ENCODE assay signal across 27 cellular contexts in the genomic region with DNA sequence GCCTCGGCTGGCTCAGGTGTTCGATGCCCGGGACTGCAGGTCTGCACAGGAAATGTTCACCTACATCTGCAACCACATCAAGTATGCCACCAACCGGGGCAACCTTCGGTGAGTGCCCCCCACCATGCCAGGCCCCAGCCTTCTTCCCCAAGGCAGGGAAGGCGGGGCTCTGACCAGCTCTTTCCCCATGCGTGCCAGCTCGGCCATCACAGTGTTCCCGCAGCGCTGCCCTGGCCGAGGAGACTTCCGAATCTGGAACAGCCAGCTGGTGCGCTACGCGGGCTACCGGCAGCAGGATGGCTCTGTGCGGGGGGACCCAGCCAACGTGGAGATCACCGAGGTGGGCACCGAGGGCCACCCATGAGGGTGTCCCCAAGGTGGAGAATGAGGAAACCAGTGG. TPM values are rescaled to one million over a fixed set of nuclear protein-coding genes. Genes with fewer than 3 reads are reported as not detected.
DNase-seq lines count a peak whose midpoint lies in the region; TF ChIP-seq lines count a peak whose summit lies in the region.
"Had no signal": no experiment of that assay in that cellular context is flagged by ENCODE, and none has a peak within 500 bp of the region (broad histone marks: within the 10 kb centered on the region; RNA-seq: fewer than 3 reads in every experiment).

No MANE protein-coding gene starts in this region.

- no peak overlapping the region for H3K56ac ChIP-seq in H9 (ENCODE audit: insufficient read length, low read depth, low read length)

- H3K9me3 Mint-ChIP-seq in activated naive CD4-positive, alpha-beta T cell treated with anti-CD3 and anti-CD28 coated beads, Interleukin-2, amount 50 U/mL, for 24 hours: no peaks in the 10 kb centered on the region
- H3K9me3 Mint-ChIP-seq in H9: no peaks in the 10 kb centered on the region
- H3K9me3 Mint-ChIP-seq: CD8-positive, alpha-beta T cell; GM23338 had no signal

- no peak overlapping the region for H2BK120ac ChIP-seq in H9 (ENCODE audit: low read depth, low read length, poor library complexity, severe bottlenecking)
- H2BK120ac ChIP-seq in mesenchymal stem cell (ENCODE audit: low read depth, low read length): no peak overlapping the region

- H3K27ac ChIP-seq in H9 (ENCODE audit: insufficient read length, low read depth, low read length) (no peak overlapping the region), mesenchymal stem cell (ENCODE audit: low read length, poor library complexity, severe bottlenecking) (no peak overlapping the region)
- H3K27ac ChIP-seq: BLaER1, PC-9 had no signal

- H3K9me3 ChIP-seq in H9 (ENCODE audit: control insufficient read depth, low read depth, low read length): no peaks in the 10 kb centered on the region
- no peaks in the 10 kb centered on the region for H3K9me3 ChIP-seq in mesenchymal stem cell (ENCODE audit: control insufficient read depth, low read length)
- H3K9me3 ChIP-seq: BLaER1, Caco-2, MG63 had no signal

- H2AK5ac ChIP-seq in H9 (ENCODE audit: insufficient read length, low read length): no peak overlapping the region
- H2AK5ac ChIP-seq in mesenchymal stem cell (ENCODE audit: low read length, severe bottlenecking): no peak overlapping the region

- no peak overlapping the region for H2BK20ac ChIP-seq in H9 (ENCODE audit: low read depth, low read length, poor library complexity, severe bottlenecking)

- no CpG with 5 or more reads among the region's 20 CpGs for WGBS in H9 (ENCODE audit: extremely low coverage, insufficient read length, low lambda C conversion rate)
- 93% methylated on average over 20 of the region's 20 CpGs for WGBS in mesenchymal stem cell

- H4K20me1 ChIP-seq in H9 (ENCODE audit: control insufficient read depth, insufficient read depth, insufficient read length): no peaks in the 10 kb centered on the region
- H4K20me1 ChIP-seq: BLaER1 had no signal

- H3K79me2 ChIP-seq in H9 (ENCODE audit: insufficient read depth, low read length): no peaks in the 10 kb centered on the region

- H3K27ac Mint-ChIP-seq in activated naive CD4-positive, alpha-beta T cell treated with anti-CD3 and anti-CD28 coated beads, Interleukin-2, amount 50 U/mL, for 24 hours: peak overlapping the region; percentile 79
- no peak overlapping the region for H3K27ac Mint-ChIP-seq in H9
- H3K27ac Mint-ChIP-seq: CD8-positive, alpha-beta T cell; GM23338 had no signal

- no peak overlapping the region for H3K4me3 ChIP-seq in mesenchymal stem cell (ENCODE audit: insufficient read depth in 1 of 2, low read depth in 1 of 2, low read length in 2 of 2)
- H3K4me3 ChIP-seq: BLaER1, GM23338, MG63, PC-9 had no signal

- H4K8ac ChIP-seq in H9 (replicated peaks; ENCODE audit: insufficient read length, low read depth, low read length) (no peak overlapping the region), mesenchymal stem cell (ENCODE audit: low read length) (no peak overlapping the region)

- no peaks in the 10 kb centered on the region for H3K36me3 Mint-ChIP-seq in activated naive CD4-positive, alpha-beta T cell treated with anti-CD3 and anti-CD28 coated beads, Interleukin-2, amount 50 U/mL, for 24 hours
- peaks cover 0 to 2% (median 0%) of the 10 kb centered on the region in 3 experiments; a peak in 1 of 7 replicates for H3K36me3 Mint-ChIP-seq in H9 (ENCODE audit: insufficient read depth in 1 of 3, low read depth in 3 of 3)
- H3K36me3 Mint-ChIP-seq: CD8-positive, alpha-beta T cell had no signal

- H2BK15ac ChIP-seq in H9 (ENCODE audit: low read depth, low read length) (no peak overlapping the region; the same call in 1 of the 2 replicates), mesenchymal stem cell (ENCODE audit: low read depth, poor library complexity, severe bottlenecking) (peak overlapping the region; percentile 26)

- H3K27me3 Mint-ChIP-seq in activated naive CD4-positive, alpha-beta T cell treated with anti-CD3 and anti-CD28 coated beads, Interleukin-2, amount 50 U/mL, for 24 hours: no peaks in the 10 kb centered on the region
- peaks cover 1% of the 10 kb centered on the region for H3K27me3 Mint-ChIP-seq in H9 (ENCODE audit: low read depth)

- no peaks in the 10 kb centered on the region for H3K23me2 ChIP-seq in H9 (ENCODE audit: insufficient read length, low read depth, low read length, poor library complexity, severe bottlenecking)

- H3K9ac ChIP-seq in H9 (ENCODE audit: extremely low read depth, insufficient read length, low read length) (no peak overlapping the region), mesenchymal stem cell (ENCODE audit: low read length) (no peak overlapping the region)

- H2AFZ ChIP-seq in H9 (ENCODE audit: low read length): no peak overlapping the region
- no peak overlapping the region for H2AFZ ChIP-seq in mesenchymal stem cell (ENCODE audit: low read depth, low read length)
- H2AFZ ChIP-seq: GM23338, PC-9 had no signal

- no peak overlapping the region for H3K4me3 Mint-ChIP-seq in activated naive CD4-positive, alpha-beta T cell treated with anti-CD3 and anti-CD28 coated beads, Interleukin-2, amount 50 U/mL, for 24 hours
- no peak overlapping the region; a peak in 1 of 5 replicates for H3K4me3 Mint-ChIP-seq in H9
- H3K4me3 Mint-ChIP-seq: CD8-positive, alpha-beta T cell; GM23338 had no signal

- no peak overlapping the region for H3K23ac ChIP-seq in H9 (ENCODE audit: insufficient read length, low read depth, low read length)
- no peak overlapping the region for H3K23ac ChIP-seq in mesenchymal stem cell (ENCODE audit: low read length in 2 of 2)

- H3K18ac ChIP-seq in H9 (ENCODE audit: insufficient read length, low read depth, low read length) (no peak overlapping the region), mesenchymal stem cell (ENCODE audit: low read depth in 1 of 2, low read length in 2 of 2) (no peak overlapping the region)

- H4K91ac ChIP-seq in H9 (ENCODE audit: insufficient read length, low read depth, low read length) (no peak overlapping the region), mesenchymal stem cell (ENCODE audit: low read length) (no peak overlapping the region)

- no peaks in the 10 kb centered on the region for H3K27me3 ChIP-seq in H9 (ENCODE audit: insufficient read depth, low read length)
- H3K27me3 ChIP-seq in mesenchymal stem cell (ENCODE audit: control insufficient read depth in 1 of 2, insufficient read depth in 1 of 2, low read length in 2 of 2): peaks cover 18 to 58% of the 10 kb centered on the region in 2 experiments
- H3K27me3 ChIP-seq: BLaER1, MG63 had no signal

- H4K5ac ChIP-seq in H9 (ENCODE audit: insufficient read length, low read depth, low read length): no peak overlapping the region

- H3K4me1 Mint-ChIP-seq in activated naive CD4-positive, alpha-beta T cell treated with anti-CD3 and anti-CD28 coated beads, Interleukin-2, amount 50 U/mL, for 24 hours: peaks cover 26% of the 10 kb centered on the region
- H3K4me1 Mint-ChIP-seq in H9: peaks cover 0 to 15% of the 10 kb centered on the region in 2 experiments; a peak in 2 of 4 replicates

- no peak overlapping the region for H2BK12ac ChIP-seq in H9 (ENCODE audit: insufficient read length, low read depth, low read length)
- H2BK12ac ChIP-seq in mesenchymal stem cell (ENCODE audit: low read length in 2 of 2): peak overlapping the region in 1 of 2 experiments; percentile 19

- H3K4ac ChIP-seq in H9 (ENCODE audit: low read depth, low read length): no peak overlapping the region
- no peak overlapping the region for H3K4ac ChIP-seq in mesenchymal stem cell (ENCODE audit: low read depth in 1 of 2, low read length in 2 of 2)

- H3K79me1 ChIP-seq in H9 (ENCODE audit: insufficient read depth, low read depth, low read length, poor library complexity, severe bottlenecking) (no peaks in the 10 kb centered on the region), mesenchymal stem cell (replicated peaks; ENCODE audit: low read length, poor library complexity, severe bottlenecking) (no peaks in the 10 kb centered on the region)

- no peak for TF ChIP-seq CTCF in H9 (conservative IDR thresholded peaks at IDR 0.05)

- H3K14ac ChIP-seq in H9 (ENCODE audit: insufficient read depth, low read length): no peak overlapping the region
- H3K14ac ChIP-seq in mesenchymal stem cell (ENCODE audit: low read length in 2 of 2): no peak overlapping the region

- H3K4me2 ChIP-seq in H9 (ENCODE audit: insufficient read depth, insufficient read length, low read length) (no peak overlapping the region), mesenchymal stem cell (ENCODE audit: low read length, poor library complexity, severe bottlenecking) (no peak overlapping the region)
- H3K4me2 ChIP-seq: GM23338, PC-9 had no signal

- H3T11ph ChIP-seq in H9 (ENCODE audit: low read length): no peak overlapping the region

- no peaks in the 10 kb centered on the region; the same call in 1 of the 2 replicates for H3K4me1 ChIP-seq in H9 (ENCODE audit: insufficient read depth, low read length)
- H3K4me1 ChIP-seq in mesenchymal stem cell (ENCODE audit: control insufficient read depth, insufficient read depth, low read depth, low read length): no peaks in the 10 kb centered on the region
- H3K4me1 ChIP-seq: Caco-2 had no signal

- H2BK5ac ChIP-seq in H9 (ENCODE audit: insufficient read length, low read length) (no peak overlapping the region), mesenchymal stem cell (ENCODE audit: low read depth, low read length, poor library complexity, severe bottlenecking) (no peak overlapping the region)

- no peak for DNase-seq in activated naive CD4-positive, alpha-beta T cell treated with anti-CD3 and anti-CD28 coated beads, Interleukin-2, amount 50 U/mL, for 16 hours
- peak; percentile 20 for DNase-seq in H9
- DNase-seq in mesenchymal stem cell: no peak
- no peak for DNase-seq in C1 segment of cervical spinal cord (lab: John Stamatoyannopoulos, UW)
- DNase-seq in NCI-H2196 (lab: John Stamatoyannopoulos, UW; ENCODE audit: unreplicated experiment): no peak
- no peak for DNase-seq in activated gamma-delta T cell (lab: John Stamatoyannopoulos, UW)
- DNase-seq: Caco-2; CD8-positive, alpha-beta T cell; DMS 273 treated with DMSO at 0.1 percent for 48 hours; DMS79; EL; GDM1; HCEC 1CT; IMR-90; KG1; MG63; NCI-H2029; NCI-H446 treated with DMSO at 0.1 percent for 48 hours; NCI-H526; NCI-H82; SHP77 had no signal

- H3K36me3 ChIP-seq in mesenchymal stem cell (ENCODE audit: control insufficient read depth in 1 of 2, insufficient read depth in 2 of 2, low read depth in 1 of 2, low read length in 2 of 2): no peaks in the 10 kb centered on the region
- H3K36me3 ChIP-seq: MG63 had no signal

RNA-seq across cellular contexts. Expression of gene NOS3, which starts 7.5 kb away (rescaled TPM):
- total RNA-seq in H9 (2021): 4.5 and 4.7 TPM in 2 replicates
- polyA plus RNA-seq in mesenchymal stem cell (2013, experiment 1 of 2): 4.7 TPM
- polyA plus RNA-seq in mesenchymal stem cell (2013, experiment 2 of 2): 3.5 TPM
- total RNA-seq: SK-MEL-5 had no signal

RNA-seq across cellular contexts. Expression of gene KCNH2, which starts 20.2 kb away (rescaled TPM):
- 4.3 and 4.5 TPM in 2 replicates for total RNA-seq in H9 (2021)
- 0.87 TPM for polyA plus RNA-seq in mesenchymal stem cell (2013, experiment 1 of 2)
- 0.92 TPM for polyA plus RNA-seq in mesenchymal stem cell (2013, experiment 2 of 2)
- total RNA-seq: RPMI7951 had no signal

RNA-seq across cellular contexts. Expression of gene ATG9B, which starts 26.0 kb away (rescaled TPM):
- 1.5 and 2.0 TPM in 2 replicates for total RNA-seq in H9 (2021)
- 0.28 TPM for polyA plus RNA-seq in mesenchymal stem cell (2013, experiment 1 of 2)
- 0.71 TPM for polyA plus RNA-seq in mesenchymal stem cell (2013, experiment 2 of 2)

RNA-seq across cellular contexts. Expression of gene ABCB8, which starts 29.9 kb away (rescaled TPM):
- 22.1 and 23.9 TPM in 2 replicates for total RNA-seq in H9 (2021)
- polyA plus RNA-seq in mesenchymal stem cell (2013, experiment 1 of 2): 17.2 TPM
- 16.1 TPM for polyA plus RNA-seq in mesenchymal stem cell (2013, experiment 2 of 2)

RNA-seq across cellular contexts. Expression of gene ASIC3, which starts 50.0 kb away (rescaled TPM):
- 1.7 and 2.3 TPM in 2 replicates for total RNA-seq in H9 (2021)
- polyA plus RNA-seq in mesenchymal stem cell (2013, experiment 1 of 2): 0.99 TPM
- 1.0 TPM for polyA plus RNA-seq in mesenchymal stem cell (2013, experiment 2 of 2)
- total RNA-seq: IMR-90 had no signal
